Comparison of ENCODE assay signal across 8 cellular contexts in the genomic region with DNA sequence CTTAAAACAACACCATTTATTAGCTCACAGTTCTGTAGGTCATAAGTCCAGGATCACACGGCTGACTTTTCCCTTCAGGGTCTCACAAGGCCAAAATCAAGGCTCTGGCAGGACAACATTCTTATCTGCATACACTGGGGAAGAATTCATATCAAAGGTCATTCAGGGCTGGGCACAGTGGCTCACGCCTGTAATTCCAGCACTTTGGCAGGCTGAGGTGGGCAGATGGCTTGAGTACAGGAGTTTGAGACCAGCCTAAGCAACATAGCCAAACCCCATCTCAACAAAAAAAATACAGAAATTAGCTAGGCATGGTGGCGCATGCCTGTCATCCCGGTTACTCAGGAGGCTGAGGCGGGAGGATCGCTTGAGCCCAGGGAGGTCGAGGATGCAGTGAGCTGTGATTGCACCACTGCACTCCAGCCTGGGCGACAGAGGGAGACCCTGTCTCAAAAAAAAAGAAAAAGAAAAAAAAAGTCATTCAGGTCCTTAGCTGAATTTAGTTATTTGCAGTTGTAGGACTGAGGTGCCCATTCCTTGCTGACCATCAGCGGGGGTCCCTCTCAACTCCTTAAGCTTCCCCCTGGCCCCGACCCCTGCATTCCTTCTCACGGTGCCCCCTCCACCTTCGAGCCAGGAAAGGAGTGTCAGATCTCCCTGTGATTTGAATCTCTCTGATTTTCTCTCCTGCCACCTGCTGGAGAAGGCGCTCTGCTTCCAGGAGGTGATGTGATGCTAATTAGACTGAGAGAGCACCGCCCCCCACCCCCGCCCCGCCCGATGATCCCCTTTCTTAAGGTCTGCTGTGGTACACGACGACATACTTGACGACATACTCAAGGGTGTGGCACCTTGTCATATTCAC.
A peak's percentile ranks its signal among the peaks of the same experiment; 100 is the strongest.
DNase-seq lines count a peak whose midpoint lies in the region; ATAC-seq and TF ChIP-seq lines count a peak whose summit lies in the region.

No MANE protein-coding gene starts in this region.

- no peak for TF ChIP-seq EP300 in Ishikawa (IDR thresholded peaks at IDR 0.05; ENCODE audit: borderline replicate concordance)

- ATAC-seq in HG02642 (IDR thresholded peaks at IDR 0.05; ENCODE audit: poor library complexity, unreplicated experiment) = no peak
- ATAC-seq in HG03045 (IDR thresholded peaks at IDR 0.05; ENCODE audit: unreplicated experiment) = no peak

- DNase-seq in D341Med (ENCODE audit: low spot score) (peak; percentile 73), choroid plexus epithelial cell (ENCODE audit: low read depth) (peak; percentile 45), midbrain (lab: John Stamatoyannopoulos, UW) (peak; percentile 33), ureter (ENCODE audit: low spot score) (no peak), AG08395 (ENCODE audit: low spot score) (no peak)

- peak; percentile 48 for TF ChIP-seq RAD21 in Ishikawa (IDR thresholded peaks at IDR 0.05; ENCODE audit: low read depth)

- no peak overlapping the region for H3K4me3 ChIP-seq in choroid plexus epithelial cell (ENCODE audit: low read depth, low read length)

- peak; percentile 65 for TF ChIP-seq CTCF in choroid plexus epithelial cell (conservative IDR thresholded peaks at IDR 0.05; ENCODE audit: low read depth, low read length)

TF ChIP-seq in Ishikawa, 13 proteins besides CTCF, POLR2A, EP300 and RAD21:
- no peak for TF ChIP-seq TAF1 (IDR thresholded peaks at IDR 0.05; ENCODE audit: low read depth)
- TF ChIP-seq CEBPB (IDR thresholded peaks at IDR 0.05) = no peak
- TF ChIP-seq, protein P1, sequence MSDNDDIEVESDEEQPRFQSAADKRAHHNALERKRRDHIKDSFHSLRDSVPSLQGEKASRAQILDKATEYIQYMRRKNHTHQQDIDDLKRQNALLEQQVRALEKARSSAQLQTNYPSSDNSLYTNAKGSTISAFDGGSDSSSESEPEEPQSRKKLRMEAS (IDR thresholded peaks at IDR 0.05) = no peak
- TF ChIP-seq TCF12 (IDR thresholded peaks at IDR 0.05; ENCODE audit: low read depth) = no peak

Comparison
In these comparisons a context has a peak if more than half of its experiments do, and no peak if none do; other contexts are left out.
1. DNase-seq: peak in D341Med (single experiment), choroid plexus epithelial cell (single experiment) and midbrain (single experiment); none in ureter (single experiment) and AG08395 (single experiment).